In the genomic region with DNA sequence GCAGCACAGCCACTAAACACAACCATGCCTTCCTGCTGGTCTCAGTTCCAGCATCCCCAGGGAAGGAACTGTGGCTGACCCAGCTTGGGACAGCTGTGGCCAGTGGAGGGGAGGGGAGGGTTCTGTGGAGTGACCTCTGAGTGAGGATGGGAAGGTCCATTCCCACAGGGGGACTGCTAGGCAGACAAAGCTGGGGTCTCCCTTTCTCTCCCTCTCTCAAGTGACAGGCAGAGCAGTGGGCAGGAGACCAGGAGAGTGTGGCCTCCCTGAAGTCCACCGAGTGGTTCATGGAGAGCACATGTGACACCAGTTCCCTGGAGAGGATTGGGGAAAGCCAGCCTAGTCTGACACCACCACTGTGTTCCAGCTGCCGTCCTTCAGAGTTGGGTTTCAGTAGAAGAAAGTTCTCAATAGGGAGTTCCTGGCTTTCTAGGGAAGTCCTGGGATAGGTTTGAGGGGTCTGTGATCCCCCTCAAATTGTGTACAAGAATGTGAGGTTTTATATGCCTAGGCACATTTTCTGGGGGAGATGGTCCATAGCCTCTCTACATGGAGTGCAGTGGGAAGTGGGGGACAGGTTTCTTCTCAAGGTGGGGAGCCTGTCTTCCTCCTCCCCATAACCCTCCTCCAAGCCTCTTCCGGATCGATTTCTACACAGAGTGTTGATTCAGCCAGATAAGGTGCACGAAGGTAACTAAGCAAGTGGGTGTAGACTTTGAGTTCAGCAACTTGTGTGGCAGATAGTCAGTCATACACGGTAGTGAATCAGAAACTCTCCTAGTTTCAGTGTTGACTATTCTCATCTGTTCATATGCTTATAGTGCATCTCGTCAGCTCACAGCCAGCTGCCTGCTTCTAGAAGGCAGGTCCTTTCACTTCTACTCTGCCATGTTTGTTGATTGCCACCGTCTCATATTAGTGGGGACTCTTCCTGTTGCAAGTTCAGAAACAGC, we compare ENCODE assay signal across 10 cellular contexts. TPM values are rescaled to one million over a fixed set of nuclear protein-coding genes. Genes with fewer than 3 reads are reported as not detected.
DNase-seq lines count a peak whose midpoint lies in the region; ATAC-seq and TF ChIP-seq lines count a peak whose summit lies in the region.
"Had no signal": no experiment of that assay in that cellular context is flagged by ENCODE, and none has a peak within 500 bp of the region (broad histone marks: within the 10 kb centered on the region; RNA-seq: fewer than 3 reads in every experiment).

No MANE protein-coding gene starts in this region.

- H3K27ac ChIP-seq in colonic mucosa (peak overlapping the region; percentile 79), transverse colon (peak overlapping the region; percentile 46 to 76 (median 54))

- H3K4me3 ChIP-seq in colonic mucosa: no peak overlapping the region
- H3K4me3 ChIP-seq in transverse colon: no peak overlapping the region

- TF ChIP-seq CTCF in colonic mucosa (IDR thresholded peaks at IDR 0.05) (no peak), transverse colon (IDR thresholded peaks at IDR 0.05) (no peak)

- TF ChIP-seq POLR2A in transverse colon (IDR thresholded peaks at IDR 0.05): no peak

- in situ Hi-C loops in transverse colon (cut with MboI; ENCODE audit: low pct_ligation_motif_present in 1 of 4, low pct_unique_long_range_greater_than_20kb in 1 of 4, low sequenced_read_pairs in 3 of 4): no loop called here

- H3K27me3 ChIP-seq in colonic mucosa (no peaks in the 10 kb centered on the region), transverse colon (no peaks in the 10 kb centered on the region)

- DNase-seq in activated naive CD8-positive, alpha-beta T cell treated with anti-CD3 and anti-CD28 coated beads, Interleukin-2, amount 50 U/mL, for 24 hours: no peak
- DNase-seq in activated naive CD8-positive, alpha-beta T cell treated with anti-CD3 and anti-CD28 coated beads for 36 hours: no peak
- DNase-seq in colonic mucosa: no peak
- DNase-seq in transverse colon: no peak
- DNase-seq in HK-2 (ENCODE audit: unreplicated experiment): no peak
- DNase-seq in NCI-H526 treated with DMSO at 0.1 percent for 48 hours (lab: John Stamatoyannopoulos, UW): no peak
- no peak for DNase-seq in DMS79 (lab: John Stamatoyannopoulos, UW)

- no peak overlapping the region for H3K4me3 Mint-ChIP-seq in activated naive CD8-positive, alpha-beta T cell treated with anti-CD3 and anti-CD28 coated beads, Interleukin-2, amount 50 U/mL, for 24 hours
- H3K4me3 Mint-ChIP-seq in activated naive CD8-positive, alpha-beta T cell treated with anti-CD3 and anti-CD28 coated beads for 36 hours: no peak overlapping the region

- no peak overlapping the region for H3K27ac Mint-ChIP-seq in activated naive CD8-positive, alpha-beta T cell treated with anti-CD3 and anti-CD28 coated beads, Interleukin-2, amount 50 U/mL, for 24 hours
- no peak overlapping the region for H3K27ac Mint-ChIP-seq in activated naive CD8-positive, alpha-beta T cell treated with anti-CD3 and anti-CD28 coated beads for 36 hours

- no peak for TF ChIP-seq EP300 in transverse colon (IDR thresholded peaks at IDR 0.05; ENCODE audit: low read depth)

- H3K4me1 Mint-ChIP-seq in activated naive CD8-positive, alpha-beta T cell treated with anti-CD3 and anti-CD28 coated beads, Interleukin-2, amount 50 U/mL, for 24 hours: peaks cover 3% of the 10 kb centered on the region
- peaks cover 3% of the 10 kb centered on the region for H3K4me1 Mint-ChIP-seq in activated naive CD8-positive, alpha-beta T cell treated with anti-CD3 and anti-CD28 coated beads for 36 hours

- H3K27me3 Mint-ChIP-seq in activated naive CD8-positive, alpha-beta T cell treated with anti-CD3 and anti-CD28 coated beads, Interleukin-2, amount 50 U/mL, for 24 hours: no peaks in the 10 kb centered on the region
- no peaks in the 10 kb centered on the region for H3K27me3 Mint-ChIP-seq in activated naive CD8-positive, alpha-beta T cell treated with anti-CD3 and anti-CD28 coated beads for 36 hours

- no peaks in the 10 kb centered on the region for H3K9me3 Mint-ChIP-seq in activated naive CD8-positive, alpha-beta T cell treated with anti-CD3 and anti-CD28 coated beads, Interleukin-2, amount 50 U/mL, for 24 hours
- no peaks in the 10 kb centered on the region for H3K9me3 Mint-ChIP-seq in activated naive CD8-positive, alpha-beta T cell treated with anti-CD3 and anti-CD28 coated beads for 36 hours

- H3K9me3 ChIP-seq in colonic mucosa (no peaks in the 10 kb centered on the region), transverse colon (no peaks in the 10 kb centered on the region)

- H3K9ac ChIP-seq in colonic mucosa (ENCODE audit: low read depth in 2 of 2, low read length in 2 of 2): no peak overlapping the region

- intact Hi-C loops in colonic mucosa (cut with DNase I): no loop called here
- intact Hi-C loops in transverse colon (cut with DNase I; ENCODE audit: low total_unique reads): no loop called here

- 59% methylated on average over 8 of the region's 8 CpGs; no CpG with 5 or more reads in 1 of the 2 donors for WGBS in transverse colon (ENCODE audit: low coverage in 1 of 2), 2 donors

- H3K36me3 ChIP-seq in colonic mucosa: no peaks in the 10 kb centered on the region
- H3K36me3 ChIP-seq in transverse colon: no peaks in the 10 kb centered on the region

- H3K36me3 Mint-ChIP-seq in activated naive CD8-positive, alpha-beta T cell treated with anti-CD3 and anti-CD28 coated beads, Interleukin-2, amount 50 U/mL, for 24 hours (ENCODE audit: low read depth): peaks cover 26% of the 10 kb centered on the region
- H3K36me3 Mint-ChIP-seq in activated naive CD8-positive, alpha-beta T cell treated with anti-CD3 and anti-CD28 coated beads for 36 hours: peaks cover 8% of the 10 kb centered on the region

- H3K4me1 ChIP-seq in colonic mucosa (peaks cover 5% of the 10 kb centered on the region), transverse colon (peaks cover 0 to 72% (median 35%) of the 10 kb centered on the region in 4 donors)

- ATAC-seq in activated naive CD8-positive, alpha-beta T cell treated with anti-CD3 and anti-CD28 coated beads, Interleukin-2, amount 50 U/mL, for 24 hours: peak; percentile 40
- peak; percentile 68 for ATAC-seq in HG03064 (IDR thresholded peaks at IDR 0.05; ENCODE audit: low read depth, unreplicated experiment)

RNA-seq across cellular contexts. Expression of gene MANBAL, which starts 18.9 kb away (rescaled TPM):
- 10 to 100 TPM; 11.2 to 12.8 TPM for total RNA-seq in activated naive CD8-positive, alpha-beta T cell treated with anti-CD3 and anti-CD28 coated beads for 36 hours
- 10 to 100 TPM; 27.1 to 44.6 TPM for total RNA-seq in colonic mucosa
- total RNA-seq in transverse colon: 10 to 100 TPM in 3 of 4 donors, 1 to 10 TPM in 1; 8.8 to 31.4 (median 21.3) TPM

RNA-seq across cellular contexts. Expression of gene SRC, which starts 37.6 kb away (rescaled TPM):
- total RNA-seq in activated naive CD8-positive, alpha-beta T cell treated with anti-CD3 and anti-CD28 coated beads for 36 hours: 1 to 10 TPM; 1.1 to 1.9 TPM
- total RNA-seq in colonic mucosa (100 to 1,000 TPM; 102 to 123 TPM), transverse colon (100 to 1,000 TPM in 3 of 4 donors, 10 to 100 TPM in 1; 87.0 to 155 (median 130) TPM)

RNA-seq across cellular contexts. Expression of gene GHRH, which starts 46.8 kb away (rescaled TPM):
- not detected for total RNA-seq in activated naive CD8-positive, alpha-beta T cell treated with anti-CD3 and anti-CD28 coated beads for 36 hours
- not detected for total RNA-seq in colonic mucosa
- not detected for total RNA-seq in transverse colon
- total RNA-seq: astrocyte, lung microvascular endothelial cell had no signal

Comparison
In these comparisons a context has a peak if more than half of its experiments do, and no peak if none do; other contexts are left out.
1. RNA of gene SRC, which starts 37.6 kb away (total RNA-seq): 87.0 to 155 TPM in transverse colon and 102 to 123 TPM in colonic mucosa; 1.1 to 1.9 TPM in activated naive CD8-positive, alpha-beta T cell treated with anti-CD3 and anti-CD28 coated beads for 36 hours; every median in the first group is over 10 times any median in the second.